In the genomic region with DNA sequence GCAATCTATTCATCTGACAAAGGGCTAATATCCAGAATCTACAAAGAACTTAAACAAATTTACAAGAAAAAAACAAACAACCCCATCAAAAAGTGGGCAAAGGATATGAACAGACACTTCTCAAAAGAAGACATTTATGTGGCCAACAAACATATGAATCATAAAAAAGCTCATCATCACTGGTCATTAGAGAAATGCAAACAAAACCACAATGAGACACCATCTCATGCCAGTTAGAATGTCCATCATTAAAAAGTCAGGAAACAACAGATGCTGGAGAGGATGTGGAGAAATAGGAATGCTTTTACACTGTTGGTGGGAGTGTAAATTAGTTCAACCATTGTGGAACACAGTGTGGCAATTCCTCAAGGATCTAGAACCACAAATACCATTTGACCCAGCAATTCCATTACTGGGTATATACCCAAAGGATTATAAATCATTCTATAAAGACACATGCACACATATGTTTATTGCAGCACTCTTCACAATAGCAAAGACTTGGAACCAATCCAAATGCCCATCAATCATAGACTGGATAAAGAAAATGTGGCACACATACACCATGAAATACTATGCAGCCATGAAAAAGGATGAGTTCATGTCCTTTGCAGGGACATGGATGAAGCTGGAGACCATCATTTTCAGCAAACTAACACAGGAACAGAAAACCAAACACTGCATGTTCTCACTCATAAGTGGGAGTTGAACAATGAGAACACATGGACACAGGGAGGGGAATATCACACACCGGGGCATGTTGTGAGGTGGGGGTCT, we compare ENCODE assay signal across 1 cellular context.
A peak's percentile ranks its signal among the peaks of the same experiment; 100 is the strongest.
TF ChIP-seq lines count a peak whose summit lies in the region.

No MANE protein-coding gene starts in this region.

TF ChIP-seq in HEK293, 187 proteins besides CTCF, POLR2A, EP300 and RAD21:
- peak; percentile 97 for TF ChIP-seq ZNF146 (tag by site-specific recombination; IDR thresholded peaks at IDR 0.05)
